Comparison of ENCODE assay signal across 16 cellular contexts in the genomic region with DNA sequence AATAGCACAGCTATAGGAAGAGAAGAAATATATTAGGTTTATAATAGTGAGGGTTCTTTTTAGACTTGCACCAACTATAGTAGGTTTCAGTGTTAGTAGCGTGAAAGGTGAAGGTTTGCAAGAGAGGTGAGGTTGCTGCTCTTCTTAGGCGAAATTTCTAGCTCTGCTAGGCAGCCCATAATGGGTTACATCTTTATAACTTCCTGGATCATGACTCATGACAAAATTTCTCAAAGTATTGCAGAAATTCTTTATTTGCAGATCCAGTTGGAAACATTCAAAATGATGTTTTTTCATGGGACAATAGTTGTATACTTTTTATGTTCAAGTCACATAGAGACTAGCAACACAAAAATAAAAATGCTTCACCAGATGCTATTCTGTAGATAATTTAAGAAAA.
DNase-seq lines count a peak whose midpoint lies in the region; ATAC-seq and TF ChIP-seq lines count a peak whose summit lies in the region.
"Had no signal": no experiment of that assay in that cellular context is flagged by ENCODE, and none has a peak within 500 bp of the region (broad histone marks: within the 10 kb centered on the region; RNA-seq: fewer than 3 reads in every experiment).

No MANE protein-coding gene starts in this region.

- H3K27me3 Mint-ChIP-seq in activated CD8-positive, alpha-beta memory T cell treated with anti-CD3 and anti-CD28 coated beads, Interleukin-2, amount 10 ng/mL, durations not matched to agents 7 days and 5 days: no peaks in the 10 kb centered on the region
- H3K27me3 Mint-ChIP-seq: activated CD4-positive, alpha-beta T cell treated with anti-CD3 and anti-CD28 coated beads for 36 hours; natural killer cell treated with Interleukin-12 subunit alpha and Interleukin-12 subunit beta and Interleukin-15 and Interleukin-18, amount 100 ng/mL, for 72 hours had no signal

- H3K27ac Mint-ChIP-seq in activated CD8-positive, alpha-beta memory T cell treated with anti-CD3 and anti-CD28 coated beads, Interleukin-2, amount 10 ng/mL, durations not matched to agents 7 days and 5 days: no peak overlapping the region
- H3K27ac Mint-ChIP-seq: activated CD4-positive, alpha-beta T cell treated with anti-CD3 and anti-CD28 coated beads for 36 hours; natural killer cell treated with Interleukin-12 subunit alpha and Interleukin-12 subunit beta and Interleukin-15 and Interleukin-18, amount 100 ng/mL, for 72 hours had no signal

- no peaks in the 10 kb centered on the region for H3K4me1 Mint-ChIP-seq in activated CD8-positive, alpha-beta memory T cell treated with anti-CD3 and anti-CD28 coated beads, Interleukin-2, amount 10 ng/mL, durations not matched to agents 7 days and 5 days
- H3K4me1 Mint-ChIP-seq: activated CD4-positive, alpha-beta T cell treated with anti-CD3 and anti-CD28 coated beads for 36 hours had no signal

- H3K4me3 Mint-ChIP-seq in activated CD8-positive, alpha-beta memory T cell treated with anti-CD3 and anti-CD28 coated beads, Interleukin-2, amount 10 ng/mL, durations not matched to agents 7 days and 5 days: no peak overlapping the region
- H3K4me3 Mint-ChIP-seq: activated CD4-positive, alpha-beta T cell treated with anti-CD3 and anti-CD28 coated beads for 36 hours; natural killer cell treated with Interleukin-12 subunit alpha and Interleukin-12 subunit beta and Interleukin-15 and Interleukin-18, amount 100 ng/mL, for 72 hours had no signal

- TF ChIP-seq CTCF in cardiac fibroblast (IDR thresholded peaks at IDR 0.05; ENCODE audit: low read depth, low read length): no peak
- no peak for TF ChIP-seq CTCF in omental fat pad (IDR thresholded peaks at IDR 0.05)

- CTCF ChIA-PET in activated CD8-positive, alpha-beta memory T cell treated with anti-CD3 and anti-CD28 coated beads, Interleukin-2, amount 10 ng/mL, durations not matched to agents 7 days and 5 days (lab: Charles Lee): no interaction called here

- H3K9me3 Mint-ChIP-seq in activated CD8-positive, alpha-beta memory T cell treated with anti-CD3 and anti-CD28 coated beads, Interleukin-2, amount 10 ng/mL, durations not matched to agents 7 days and 5 days (ENCODE audit: low read depth): peaks cover 2% of the 10 kb centered on the region

- peak; percentile 21 for DNase-seq in AG20443 (ENCODE audit: low spot score)
- peak; percentile 30 for DNase-seq in HT1080 (ENCODE audit: low read depth)
- DNase-seq in cardiac fibroblast (ENCODE audit: low read depth in 2 of 2): peak; percentile 11 to 44
- DNase-seq in kidney glomerular epithelial cell (lab: John Stamatoyannopoulos, UW): peak; percentile 2
- DNase-seq in activated CD8-positive, alpha-beta memory T cell treated with anti-CD3 and anti-CD28 coated beads, Interleukin-2, amount 10 ng/mL, durations not matched to agents 7 days and 5 days: no peak
- DNase-seq in omental fat pad (ENCODE audit: low spot score): no peak
- DNase-seq in activated gamma-delta T cell (lab: John Stamatoyannopoulos, UW): no peak
- DNase-seq: activated CD4-positive, alpha-beta T cell treated with anti-CD3 and anti-CD28 coated beads for 36 hours; AML-193; dermis blood vessel endothelial cell; gastrocnemius medialis; NCI-H2081 treated with DMSO at 0.1 percent for 48 hours; NCI-H526 had no signal

- H3K4me3 ChIP-seq in cardiac fibroblast (replicated peaks in 1 of 2; ENCODE audit: low read depth in 2 of 2, low read length in 2 of 2): no peak overlapping the region
- H3K4me3 ChIP-seq: gastrocnemius medialis, thoracic aorta had no signal

- no peak for ATAC-seq in activated CD8-positive, alpha-beta memory T cell treated with anti-CD3 and anti-CD28 coated beads, Interleukin-2, amount 10 ng/mL, durations not matched to agents 7 days and 5 days
- ATAC-seq in omental fat pad (ENCODE audit: low FRiP score): no peak
- ATAC-seq: activated CD4-positive, alpha-beta T cell treated with anti-CD3 and anti-CD28 coated beads for 36 hours; gastrocnemius medialis; natural killer cell treated with Interleukin-12 subunit alpha and Interleukin-12 subunit beta and Interleukin-15 and Interleukin-18, amount 100 ng/mL, for 72 hours; sciatic nerve had no signal

- no peaks in the 10 kb centered on the region for H3K36me3 Mint-ChIP-seq in activated CD8-positive, alpha-beta memory T cell treated with anti-CD3 and anti-CD28 coated beads, Interleukin-2, amount 10 ng/mL, durations not matched to agents 7 days and 5 days
- H3K36me3 Mint-ChIP-seq: natural killer cell treated with Interleukin-12 subunit alpha and Interleukin-12 subunit beta and Interleukin-15 and Interleukin-18, amount 100 ng/mL, for 72 hours had no signal

Comparison
In these comparisons a context has a peak if more than half of its experiments do, and no peak if none do; other contexts are left out.
1. DNase-seq: peak in AG20443 (single experiment), HT1080 (single experiment), cardiac fibroblast (2 of 2) and kidney glomerular epithelial cell (single experiment); none in activated CD8-positive, alpha-beta memory T cell treated with anti-CD3 and anti-CD28 coated beads, Interleukin-2, amount 10 ng/mL, durations not matched to agents 7 days and 5 days (single experiment), omental fat pad (single experiment) and activated gamma-delta T cell (single experiment).